1 cellular context compared by ENCODE assay signal in the genomic region with DNA sequence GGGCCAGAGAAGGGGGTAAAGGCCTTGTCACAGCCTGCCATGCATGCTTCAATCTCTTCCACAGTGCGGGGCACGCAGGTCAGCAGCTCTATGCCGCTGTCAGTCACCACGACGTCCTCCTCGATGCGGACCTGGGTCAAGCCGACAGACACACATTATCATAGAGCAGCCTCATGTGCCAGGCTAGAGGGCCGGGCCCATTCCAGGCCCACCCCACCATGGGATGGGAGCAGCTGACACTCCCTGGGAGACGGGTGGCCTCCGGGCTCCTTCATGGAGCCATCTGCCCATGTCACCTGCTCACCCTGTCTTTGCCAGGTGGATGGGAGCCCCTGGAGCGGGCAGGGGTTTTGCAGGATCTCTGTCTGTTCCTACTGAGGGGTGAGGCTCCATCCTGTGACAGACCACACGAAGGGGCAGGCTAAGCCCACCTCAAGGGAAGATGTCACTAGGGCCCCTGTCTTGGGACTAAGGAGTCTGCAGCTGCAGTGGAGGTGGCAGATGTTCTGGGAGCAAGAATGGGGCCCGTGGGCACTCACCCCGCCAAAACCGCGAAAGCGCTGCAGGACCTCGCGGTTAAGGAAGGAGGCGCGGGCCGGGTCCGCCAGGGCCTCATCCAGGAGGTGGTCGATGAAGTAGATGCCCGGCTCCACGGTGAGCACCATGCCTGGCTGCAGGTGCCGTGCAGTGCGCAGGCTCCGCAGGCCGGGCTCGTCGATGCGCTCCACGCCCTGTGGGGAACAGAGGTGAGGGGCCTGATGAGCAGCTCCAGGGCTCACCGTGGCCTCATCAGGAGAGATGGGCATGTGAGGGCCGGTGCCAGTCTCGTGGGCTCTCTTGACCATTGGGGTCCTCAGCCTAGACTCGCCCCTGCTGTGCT.
TF ChIP-seq lines count a peak whose summit lies in the region.

No MANE protein-coding gene starts in this region.

TF ChIP-seq in HepG2, 621 proteins besides CTCF, POLR2A, EP300 and RAD21 (continued from another document):
- TF ChIP-seq, protein P1, sequence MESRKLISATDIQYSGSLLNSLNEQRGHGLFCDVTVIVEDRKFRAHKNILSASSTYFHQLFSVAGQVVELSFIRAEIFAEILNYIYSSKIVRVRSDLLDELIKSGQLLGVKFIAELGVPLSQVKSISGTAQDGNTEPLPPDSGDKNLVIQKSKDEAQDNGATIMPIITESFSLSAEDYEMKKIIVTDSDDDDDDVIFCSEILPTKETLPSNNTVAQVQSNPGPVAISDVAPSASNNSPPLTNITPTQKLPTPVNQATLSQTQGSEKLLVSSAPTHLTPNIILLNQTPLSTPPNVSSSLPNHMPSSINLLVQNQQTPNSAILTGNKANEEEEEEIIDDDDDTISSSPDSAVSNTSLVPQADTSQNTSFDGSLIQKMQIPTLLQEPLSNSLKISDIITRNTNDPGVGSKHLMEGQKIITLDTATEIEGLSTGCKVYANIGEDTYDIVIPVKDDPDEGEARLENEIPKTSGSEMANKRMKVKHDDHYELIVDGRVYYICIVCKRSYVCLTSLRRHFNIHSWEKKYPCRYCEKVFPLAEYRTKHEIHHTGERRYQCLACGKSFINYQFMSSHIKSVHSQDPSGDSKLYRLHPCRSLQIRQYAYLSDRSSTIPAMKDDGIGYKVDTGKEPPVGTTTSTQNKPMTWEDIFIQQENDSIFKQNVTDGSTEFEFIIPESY (CRISPR knock-in tag; IDR thresholded peaks at IDR 0.05), result peak; percentile 21; the same call in 1 of the 2 replicates
- TF ChIP-seq, protein P2, sequence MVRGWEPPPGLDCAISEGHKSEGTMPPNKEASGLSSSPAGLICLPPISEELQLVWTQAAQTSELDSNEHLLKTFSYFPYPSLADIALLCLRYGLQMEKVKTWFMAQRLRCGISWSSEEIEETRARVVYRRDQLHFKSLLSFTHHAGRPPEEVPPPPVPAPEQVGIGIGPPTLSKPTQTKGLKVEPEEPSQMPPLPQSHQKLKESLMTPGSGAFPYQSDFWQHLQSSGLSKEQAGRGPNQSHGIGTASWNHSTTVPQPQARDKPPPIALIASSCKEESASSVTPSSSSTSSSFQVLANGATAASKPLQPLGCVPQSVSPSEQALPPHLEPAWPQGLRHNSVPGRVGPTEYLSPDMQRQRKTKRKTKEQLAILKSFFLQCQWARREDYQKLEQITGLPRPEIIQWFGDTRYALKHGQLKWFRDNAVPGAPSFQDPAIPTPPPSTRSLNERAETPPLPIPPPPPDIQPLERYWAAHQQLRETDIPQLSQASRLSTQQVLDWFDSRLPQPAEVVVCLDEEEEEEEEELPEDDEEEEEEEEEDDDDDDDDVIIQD (CRISPR knock-in tag; IDR thresholded peaks at IDR 0.05; ENCODE audit: low read depth), result no peak
- TF ChIP-seq AGO2 (optimal IDR thresholded peaks at IDR 0.05; ENCODE audit: low read depth, low read length) (peak; percentile 37), ZNF773 (CRISPR knock-in tag; IDR thresholded peaks at IDR 0.05; ENCODE audit: borderline replicate concordance) (no peak), PHF5A (CRISPR knock-in tag; IDR thresholded peaks at IDR 0.05; ENCODE audit: low read depth, unreplicated experiment) (no peak)
- TF ChIP-seq, protein P3, sequence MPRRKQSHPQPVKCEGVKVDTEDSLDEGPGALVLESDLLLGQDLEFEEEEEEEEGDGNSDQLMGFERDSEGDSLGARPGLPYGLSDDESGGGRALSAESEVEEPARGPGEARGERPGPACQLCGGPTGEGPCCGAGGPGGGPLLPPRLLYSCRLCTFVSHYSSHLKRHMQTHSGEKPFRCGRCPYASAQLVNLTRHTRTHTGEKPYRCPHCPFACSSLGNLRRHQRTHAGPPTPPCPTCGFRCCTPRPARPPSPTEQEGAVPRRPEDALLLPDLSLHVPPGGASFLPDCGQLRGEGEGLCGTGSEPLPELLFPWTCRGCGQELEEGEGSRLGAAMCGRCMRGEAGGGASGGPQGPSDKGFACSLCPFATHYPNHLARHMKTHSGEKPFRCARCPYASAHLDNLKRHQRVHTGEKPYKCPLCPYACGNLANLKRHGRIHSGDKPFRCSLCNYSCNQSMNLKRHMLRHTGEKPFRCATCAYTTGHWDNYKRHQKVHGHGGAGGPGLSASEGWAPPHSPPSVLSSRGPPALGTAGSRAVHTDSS (CRISPR knock-in tag; conservative IDR thresholded peaks at IDR 0.05), result no peak
- TF ChIP-seq, protein P4, sequence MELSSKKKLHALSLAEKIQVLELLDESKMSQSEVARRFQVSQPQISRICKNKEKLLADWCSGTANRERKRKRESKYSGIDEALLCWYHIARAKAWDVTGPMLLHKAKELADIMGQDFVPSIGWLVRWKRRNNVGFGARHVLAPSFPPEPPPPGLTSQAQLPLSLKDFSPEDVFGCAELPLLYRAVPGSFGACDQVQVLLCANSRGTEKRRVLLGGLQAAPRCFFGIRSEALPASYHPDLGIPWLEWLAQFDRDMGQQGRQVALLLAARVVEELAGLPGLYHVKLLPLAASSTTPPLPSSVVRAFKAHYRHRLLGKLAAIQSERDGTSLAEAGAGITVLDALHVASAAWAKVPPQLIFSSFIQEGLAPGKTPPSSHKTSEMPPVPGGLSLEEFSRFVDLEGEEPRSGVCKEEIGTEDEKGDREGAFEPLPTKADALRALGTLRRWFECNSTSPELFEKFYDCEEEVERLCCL (CRISPR knock-in tag; IDR thresholded peaks at IDR 0.05; ENCODE audit: borderline replicate concordance), result no peak
